In genomic region chr17:36948717-36949460, GRCh38 we compare ENCODE assay signal across 1 cellular context.
TF ChIP-seq lines count a peak whose summit lies in the region.

Gene AATF, plus strand, starts transcription at chr17:36948954. Its CDS starts 172 bp downstream, at chr17:36949126.

TF ChIP-seq in K562, 482 proteins besides CTCF, POLR2A, EP300 and RAD21 (continued from another document and continues in another):
- 0 out of 2 replicates have a peak, but pooled peaks have one; percentile 22 for TF ChIP-seq SIN3B (IDR thresholded peaks at IDR 0.05; ENCODE audit: low read depth)
- no peak; the same call in 1 of the 2 replicates for TF ChIP-seq MTA3 (IDR thresholded peaks at IDR 0.05; ENCODE audit: borderline replicate concordance)
- TF ChIP-seq CC2D1A (IDR thresholded peaks at IDR 0.05), result no peak
- no peak for TF ChIP-seq DNMT1 (IDR thresholded peaks at IDR 0.05)
- peak in 2 of 3 experiments; percentile 12 to 21 for TF ChIP-seq YY1 (IDR thresholded peaks at IDR 0.05; ENCODE audit: borderline replicate concordance in 1 of 3, control insufficient read depth in 1 of 3, extremely low read depth in 1 of 3, insufficient read depth in 3 of 3, insufficient read length in 1 of 3, insufficient replicate concordance in 2 of 3, low read depth in 1 of 3, low read length in 2 of 3)
- 0 out of 2 replicates have a peak, but pooled peaks have one; percentile 30 for TF ChIP-seq ATF3 (IDR thresholded peaks at IDR 0.05)
- no peak; the same call in none of the 2 replicates for TF ChIP-seq ATF3 (CRISPR knock-in tag; conservative IDR thresholded peaks at IDR 0.05)
- no peak for TF ChIP-seq RUNX1 (IDR thresholded peaks at IDR 0.05; ENCODE audit: low read depth)
- no peak for TF ChIP-seq NFRKB (IDR thresholded peaks at IDR 0.05; ENCODE audit: low read depth)
- TF ChIP-seq KLF13 (tag; IDR thresholded peaks at IDR 0.05; ENCODE audit: borderline replicate concordance, low read depth), result no peak; the same call in 1 of the 2 replicates
- TF ChIP-seq PRMT5 (CRISPR knock-in tag; IDR thresholded peaks at IDR 0.05), result no peak
- peak; percentile 52; the same call in 1 of the 2 replicates for TF ChIP-seq NBN (IDR thresholded peaks at IDR 0.05; ENCODE audit: low read depth)
- TF ChIP-seq CREB3 (tag; conservative IDR thresholded peaks at IDR 0.05; ENCODE audit: low read depth), result no peak
- peak; percentile 92 for TF ChIP-seq EP400 (IDR thresholded peaks at IDR 0.05)
- no peak for TF ChIP-seq NFYB (IDR thresholded peaks at IDR 0.05; ENCODE audit: extremely low read depth, insufficient read length)
- TF ChIP-seq ZNF655 (CRISPR knock-in tag; IDR thresholded peaks at IDR 0.05), result no peak
- TF ChIP-seq LEF1 (IDR thresholded peaks at IDR 0.05), result no peak; the same call in 1 of the 2 replicates
- TF ChIP-seq ZNF717 (CRISPR knock-in tag; IDR thresholded peaks at IDR 0.05), result no peak
- TF ChIP-seq GATAD2B (IDR thresholded peaks at IDR 0.05; ENCODE audit: borderline replicate concordance), result peak; percentile 89
- no peak for TF ChIP-seq ZFP1 (CRISPR knock-in tag; IDR thresholded peaks at IDR 0.05)
- TF ChIP-seq XRCC3 (IDR thresholded peaks at IDR 0.05), result no peak
- TF ChIP-seq RBM39 (optimal IDR thresholded peaks at IDR 0.05; ENCODE audit: low read depth, low read length), result no peak
- TF ChIP-seq ERF (CRISPR knock-in tag; IDR thresholded peaks at IDR 0.05), result no peak
- no peak for TF ChIP-seq ARHGAP35 (IDR thresholded peaks at IDR 0.05; ENCODE audit: partially characterized antibody)
- no peak for TF ChIP-seq DEAF1 (CRISPR knock-in tag; IDR thresholded peaks at IDR 0.05)
- TF ChIP-seq FOXJ2 (tag; IDR thresholded peaks at IDR 0.05), result no peak
- no peak for TF ChIP-seq ZNF224 (CRISPR knock-in tag; IDR thresholded peaks at IDR 0.05)
- peak; percentile 38; the same call in 1 of the 2 replicates for TF ChIP-seq SAFB (IDR thresholded peaks at IDR 0.05; ENCODE audit: borderline replicate concordance, low read depth, low read length)
- no peak for TF ChIP-seq BRF2 (IDR thresholded peaks at IDR 0.05; ENCODE audit: borderline replicate concordance, insufficient read depth, insufficient read length)
- TF ChIP-seq MAFF (IDR thresholded peaks at IDR 0.05; ENCODE audit: low read length), result no peak
- no peak for TF ChIP-seq HMG20A (CRISPR knock-in tag; conservative IDR thresholded peaks at IDR 0.05)
- TF ChIP-seq ZBTB7A (IDR thresholded peaks at IDR 0.05; ENCODE audit: borderline replicate concordance, control insufficient read depth, low read depth, low read length), result peak; percentile 85; the same call in 1 of the 2 replicates
- TF ChIP-seq ARID1B (IDR thresholded peaks at IDR 0.05), result no peak
- peak; percentile 41 for TF ChIP-seq PRPF4 (IDR thresholded peaks at IDR 0.05; ENCODE audit: insufficient read depth, low read depth, low read length, poor library complexity, severe bottlenecking)
- no peak for TF ChIP-seq NR0B1 (IDR thresholded peaks at IDR 0.05; ENCODE audit: partially characterized antibody)
- TF ChIP-seq ZFP36 (IDR thresholded peaks at IDR 0.05; ENCODE audit: low read depth, low read length, partially characterized antibody), result peak; percentile 5
- TF ChIP-seq CBX8 (IDR thresholded peaks at IDR 0.05; ENCODE audit: borderline replicate concordance, extremely low read depth, low read depth, low read length, poor library complexity, severe bottlenecking), result no peak
- TF ChIP-seq NONO (IDR thresholded peaks at IDR 0.05; ENCODE audit: low read depth in 2 of 2, low read length in 1 of 2), result peak; percentile 7 to 49; a peak in 1 of 4 replicates
- TF ChIP-seq ATF7 (IDR thresholded peaks at IDR 0.05), result peak; percentile 73; the same call in 1 of the 2 replicates
- TF ChIP-seq PTTG1 (tag; IDR thresholded peaks at IDR 0.05; ENCODE audit: low read depth), result no peak
- no peak; the same call in 1 of the 2 replicates for TF ChIP-seq KDM2B (CRISPR knock-in tag; IDR thresholded peaks at IDR 0.05)
- TF ChIP-seq NR3C1 (CRISPR knock-in tag; IDR thresholded peaks at IDR 0.05), result no peak
- TF ChIP-seq CTBP1 (IDR thresholded peaks at IDR 0.05; ENCODE audit: borderline replicate concordance), result peak; percentile 97
- TF ChIP-seq STAT6 (CRISPR knock-in tag; IDR thresholded peaks at IDR 0.05), result no peak
- TF ChIP-seq KLF16 (IDR thresholded peaks at IDR 0.05), result no peak
- TF ChIP-seq ARNT (IDR thresholded peaks at IDR 0.05), result no peak
- no peak for TF ChIP-seq EHMT2 (IDR thresholded peaks at IDR 0.05)
- TF ChIP-seq CEBPB (tag; IDR thresholded peaks at IDR 0.05), result peak; percentile 67
- no peak for TF ChIP-seq PYGO2 (tag; IDR thresholded peaks at IDR 0.05)
- TF ChIP-seq NCOA4 (IDR thresholded peaks at IDR 0.05; ENCODE audit: partially characterized antibody), result no peak
- TF ChIP-seq ELK1 (CRISPR knock-in tag; IDR thresholded peaks at IDR 0.05), result no peak
- peak; percentile 85 for TF ChIP-seq POLR2B (IDR thresholded peaks at IDR 0.05; ENCODE audit: low read depth, partially characterized antibody)
- no peak for TF ChIP-seq CREBBP (IDR thresholded peaks at IDR 0.05; ENCODE audit: low read depth, low read length)
- TF ChIP-seq YBX1 (IDR thresholded peaks at IDR 0.05), result no peak
- TF ChIP-seq CREB5 (CRISPR knock-in tag; IDR thresholded peaks at IDR 0.05), result peak; percentile 33; the same call in 1 of the 2 replicates
- TF ChIP-seq CBFB (CRISPR knock-in tag; IDR thresholded peaks at IDR 0.05), result no peak; the same call in 1 of the 2 replicates
- peak; percentile 74 for TF ChIP-seq CBFA2T2 (conservative IDR thresholded peaks at IDR 0.05)
- peak in 1 of 2 experiments; percentile 64; a peak in 1 of 4 replicates for TF ChIP-seq RCOR1 (IDR thresholded peaks at IDR 0.05; ENCODE audit: borderline replicate concordance in 1 of 2, low read depth in 2 of 2, low read length in 2 of 2)
- no peak for TF ChIP-seq SRSF3 (IDR thresholded peaks at IDR 0.05; ENCODE audit: insufficient read depth, low read length)
- no peak for TF ChIP-seq DPF2 (IDR thresholded peaks at IDR 0.05)
- TF ChIP-seq ZNF23 (CRISPR knock-in tag; IDR thresholded peaks at IDR 0.05), result no peak
- TF ChIP-seq HLTF (IDR thresholded peaks at IDR 0.05), result no peak
